Comparison of ENCODE assay signal across 8 cellular contexts in genomic region chrX:3920424-3921017, GRCh38.
A peak's percentile ranks its signal among the peaks of the same experiment; 100 is the strongest.
DNase-seq lines count a peak whose midpoint lies in the region; ATAC-seq and TF ChIP-seq lines count a peak whose summit lies in the region.
"Not testable (repeated sequence)": the region's sequence is repeated elsewhere in the genome, so short reads cannot be mapped to it uniquely, and the experiment has no call there.

No MANE protein-coding gene starts in this region.

- POLR2A ChIA-PET in T-cell (lab: Charles Lee): not testable (repeated sequence)

- not testable (repeated sequence) for TF ChIP-seq POLR2A in GM18505 (IDR thresholded peaks at IDR 0.05; ENCODE audit: borderline replicate concordance, extremely low read depth, insufficient read depth, insufficient read length)

- CTCF ChIA-PET in T-cell (lab: Charles Lee): not testable (repeated sequence)

- H3K27me3 ChIP-seq in foreskin keratinocyte: not testable (repeated sequence)

- not testable (repeated sequence) for H3K4me1 Mint-ChIP-seq in T-cell; natural killer cell treated with Interleukin-12 subunit alpha and Interleukin-12 subunit beta and Interleukin-15 and Interleukin-18, amount 100 ng/mL, for 72 hours (ENCODE audit: low read depth in 2 of 2)

- H3K36me3 Mint-ChIP-seq in T-cell; natural killer cell treated with Interleukin-12 subunit alpha and Interleukin-12 subunit beta and Interleukin-15 and Interleukin-18, amount 100 ng/mL, for 72 hours: not testable (repeated sequence)

- not testable (repeated sequence) for DNase-seq in T-cell; foreskin keratinocyte; natural killer cell treated with Interleukin-12 subunit alpha and Interleukin-12 subunit beta and Interleukin-15 and Interleukin-18, amount 100 ng/mL, for 72 hours (ENCODE audit: low spot score)

- ATAC-seq in GM18505 (IDR thresholded peaks at IDR 0.05; ENCODE audit: unreplicated experiment): peak; percentile 99
- ATAC-seq in GM19372 (IDR thresholded peaks at IDR 0.05; ENCODE audit: low read depth, unreplicated experiment): peak; percentile 93
- peak; percentile 100 for ATAC-seq in GM21717 (IDR thresholded peaks at IDR 0.05; ENCODE audit: unreplicated experiment)
- peak; percentile 95 for ATAC-seq in HG02938 (IDR thresholded peaks at IDR 0.05; ENCODE audit: unreplicated experiment)
- ATAC-seq in HG03342 (IDR thresholded peaks at IDR 0.05; ENCODE audit: unreplicated experiment): peak; percentile 98
- ATAC-seq in T-cell (replicated peaks in 1 of 4): peak; percentile 97 to 99 (median 98)
- ATAC-seq in foreskin keratinocyte: peak; percentile 97
- ATAC-seq in natural killer cell treated with Interleukin-12 subunit alpha and Interleukin-12 subunit beta and Interleukin-15 and Interleukin-18, amount 100 ng/mL, for 72 hours: peak; percentile 98 to 99

- H3K4me1 ChIP-seq in foreskin keratinocyte: not testable (repeated sequence)

- H3K27ac Mint-ChIP-seq in T-cell; natural killer cell treated with Interleukin-12 subunit alpha and Interleukin-12 subunit beta and Interleukin-15 and Interleukin-18, amount 100 ng/mL, for 72 hours: not testable (repeated sequence)

- TF ChIP-seq CTCF in foreskin keratinocyte (conservative IDR thresholded peaks at IDR 0.05): not testable (repeated sequence)

- H3K27ac ChIP-seq in foreskin keratinocyte: not testable (repeated sequence)

- H3K9me3 Mint-ChIP-seq in T-cell; natural killer cell treated with Interleukin-12 subunit alpha and Interleukin-12 subunit beta and Interleukin-15 and Interleukin-18, amount 100 ng/mL, for 72 hours: not testable (repeated sequence)

- not testable (repeated sequence) for H3K27me3 Mint-ChIP-seq in T-cell; natural killer cell treated with Interleukin-12 subunit alpha and Interleukin-12 subunit beta and Interleukin-15 and Interleukin-18, amount 100 ng/mL, for 72 hours

- H3K4me3 Mint-ChIP-seq in T-cell; natural killer cell treated with Interleukin-12 subunit alpha and Interleukin-12 subunit beta and Interleukin-15 and Interleukin-18, amount 100 ng/mL, for 72 hours: not testable (repeated sequence)
